In genomic region chr9:18229992-18230676, GRCh38 we compare ENCODE assay signal across 21 cellular contexts.
"Had no signal": no experiment of that assay in that cellular context is flagged by ENCODE, and none has a peak within 500 bp of the region (broad histone marks: within the 10 kb centered on the region; RNA-seq: fewer than 3 reads in every experiment).

No MANE protein-coding gene starts in this region.

- H3K4me3 ChIP-seq: coronary artery, gastroesophageal sphincter, heart right ventricle, SJSA1, smooth muscle cell, testis, upper lobe of right lung had no signal

- H3K9me3 ChIP-seq: gastroesophageal sphincter, heart right ventricle, SJSA1, testis, upper lobe of right lung had no signal

- FAIRE-seq: endothelial cell of umbilical vein, islet of Langerhans had no signal

- DNase-seq: activated CD4-positive, alpha-beta T cell treated with anti-CD3 and anti-CD28 coated beads for 1 hour; activated CD4-positive, alpha-beta T cell treated with anti-CD3 and anti-CD28 coated beads, Interleukin-2, amount 50 U/mL, for 4 hours; activated naive CD4-positive, alpha-beta T cell; activated naive CD8-positive, alpha-beta T cell treated with anti-CD3 and anti-CD28 coated beads, Interleukin-2, amount 10 ng/mL, durations not matched to agents 7 days and 5 days; activated T-cell treated with anti-CD3 and anti-CD28 coated beads for 4 hours; aorta; heart right ventricle; mammary epithelial cell; naive thymus-derived CD8-positive, alpha-beta T cell; nucleus accumbens; right cardiac atrium; T-helper 9 cell; testis; upper lobe of right lung had no signal

- H3K27me3 ChIP-seq: gastroesophageal sphincter, heart right ventricle, SJSA1, testis, upper lobe of right lung had no signal

- H3K27ac ChIP-seq: coronary artery, gastroesophageal sphincter, heart right ventricle, SJSA1, testis, upper lobe of right lung had no signal

- H3K4me2 ChIP-seq: smooth muscle cell had no signal

- H3K4me1 ChIP-seq: heart right ventricle, SJSA1, testis, upper lobe of right lung had no signal

- ATAC-seq: gastroesophageal sphincter; heart right ventricle; left lobe of liver; naive thymus-derived CD8-positive, alpha-beta T cell; right cardiac atrium; upper lobe of right lung had no signal

- H3K36me3 ChIP-seq: gastroesophageal sphincter, heart right ventricle, SJSA1, upper lobe of right lung had no signal
